Comparison of ENCODE assay signal across 8 cellular contexts in genomic region chr7:99438573-99439480, GRCh38.
DNase-seq lines count a peak whose midpoint lies in the region; ATAC-seq and TF ChIP-seq lines count a peak whose summit lies in the region.

CPSF4 (plus strand) TSS chr7:99438943; CDS start chr7:99439083, 140 bp downstream.
PTCD1 (minus strand) TSS chr7:99438798; CDS start chr7:99435242, 3,556 bp downstream.

- DNase-seq in AG09309 (ENCODE audit: low read depth): peak; percentile 79
- DNase-seq in NCI-H2227 treated with DMSO at 0.1 percent for 48 hours (lab: John Stamatoyannopoulos, UW): peak; percentile 96
- DNase-seq in activated CD4-positive, CD25-positive, alpha-beta regulatory T cell (lab: John Stamatoyannopoulos, UW): peak; percentile 78 to 89 (median 82)
- DNase-seq in central memory CD4-positive, alpha-beta T cell: peak; percentile 82
- peak; percentile 99 for DNase-seq in islet precursor cell
- DNase-seq in stimulated activated CD4-positive, alpha-beta T cell treated with anti-CD3 and anti-CD28 coated beads, Interleukin-12 subunit alpha, Interleukin-12 subunit beta, amount 100 ng/mL, for 4 hours: peak; percentile 91

- no peak for TF ChIP-seq CTCF in AG09309 (IDR thresholded peaks at IDR 0.05; ENCODE audit: control insufficient read depth, insufficient read depth, low read depth, low read length, missing control alignments)

- ATAC-seq in HG03175 (IDR thresholded peaks at IDR 0.05; ENCODE audit: unreplicated experiment): peak; percentile 90

- in situ Hi-C loops in GM18951 (cut with MboI; ENCODE audit: low sequenced_read_pairs, unreplicated experiment): no loop called here

- peak; percentile 82 for TF ChIP-seq POLR2A in GM18951 (IDR thresholded peaks at IDR 0.05; ENCODE audit: extremely low read depth, insufficient read depth, insufficient read length)

- peak within 1 kb of the TSS; percentile 99 for H3K4me3 ChIP-seq in AG09309 (ENCODE audit: control insufficient read depth, low read depth, low read length)

Comparison
In these comparisons a context has a peak if more than half of its experiments do, and no peak if none do; other contexts are left out.
1. Peak in every context shown above with its lines: DNase-seq, ATAC-seq and H3K4me3 ChIP-seq.